In the genomic region with DNA sequence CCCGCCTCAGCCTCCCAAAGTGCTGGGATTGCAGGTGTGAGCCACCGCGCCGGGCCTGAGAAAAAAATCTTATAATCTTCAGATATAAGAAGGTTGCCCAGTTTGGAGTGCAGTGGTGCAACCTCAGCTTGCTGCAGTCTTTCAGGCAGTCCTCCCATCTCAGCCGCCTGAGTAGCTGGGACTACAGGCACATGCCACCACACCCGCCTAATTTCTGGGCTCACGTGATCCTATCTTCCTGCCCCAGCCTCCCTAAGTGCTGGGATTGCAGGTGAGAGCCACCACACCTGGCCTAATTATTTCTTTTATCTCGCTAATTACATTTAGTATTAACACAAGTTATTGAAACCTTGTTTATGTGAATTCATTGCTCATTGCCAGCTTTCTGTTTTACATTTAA, we compare ENCODE assay signal across 1 cellular context.
A peak's percentile ranks its signal among the peaks of the same experiment; 100 is the strongest.
TF ChIP-seq lines count a peak whose summit lies in the region.

No MANE protein-coding gene starts in this region.

TF ChIP-seq in K562, 482 proteins besides CTCF, POLR2A, EP300 and RAD21:
- TF ChIP-seq, protein P1, sequence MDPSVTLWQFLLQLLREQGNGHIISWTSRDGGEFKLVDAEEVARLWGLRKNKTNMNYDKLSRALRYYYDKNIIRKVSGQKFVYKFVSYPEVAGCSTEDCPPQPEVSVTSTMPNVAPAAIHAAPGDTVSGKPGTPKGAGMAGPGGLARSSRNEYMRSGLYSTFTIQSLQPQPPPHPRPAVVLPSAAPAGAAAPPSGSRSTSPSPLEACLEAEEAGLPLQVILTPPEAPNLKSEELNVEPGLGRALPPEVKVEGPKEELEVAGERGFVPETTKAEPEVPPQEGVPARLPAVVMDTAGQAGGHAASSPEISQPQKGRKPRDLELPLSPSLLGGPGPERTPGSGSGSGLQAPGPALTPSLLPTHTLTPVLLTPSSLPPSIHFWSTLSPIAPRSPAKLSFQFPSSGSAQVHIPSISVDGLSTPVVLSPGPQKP (CRISPR knock-in tag; IDR thresholded peaks at IDR 0.05) = no peak
- TF ChIP-seq, protein P2, sequence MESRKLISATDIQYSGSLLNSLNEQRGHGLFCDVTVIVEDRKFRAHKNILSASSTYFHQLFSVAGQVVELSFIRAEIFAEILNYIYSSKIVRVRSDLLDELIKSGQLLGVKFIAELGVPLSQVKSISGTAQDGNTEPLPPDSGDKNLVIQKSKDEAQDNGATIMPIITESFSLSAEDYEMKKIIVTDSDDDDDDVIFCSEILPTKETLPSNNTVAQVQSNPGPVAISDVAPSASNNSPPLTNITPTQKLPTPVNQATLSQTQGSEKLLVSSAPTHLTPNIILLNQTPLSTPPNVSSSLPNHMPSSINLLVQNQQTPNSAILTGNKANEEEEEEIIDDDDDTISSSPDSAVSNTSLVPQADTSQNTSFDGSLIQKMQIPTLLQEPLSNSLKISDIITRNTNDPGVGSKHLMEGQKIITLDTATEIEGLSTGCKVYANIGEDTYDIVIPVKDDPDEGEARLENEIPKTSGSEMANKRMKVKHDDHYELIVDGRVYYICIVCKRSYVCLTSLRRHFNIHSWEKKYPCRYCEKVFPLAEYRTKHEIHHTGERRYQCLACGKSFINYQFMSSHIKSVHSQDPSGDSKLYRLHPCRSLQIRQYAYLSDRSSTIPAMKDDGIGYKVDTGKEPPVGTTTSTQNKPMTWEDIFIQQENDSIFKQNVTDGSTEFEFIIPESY (CRISPR knock-in tag; IDR thresholded peaks at IDR 0.05) = peak; percentile 68; the same call in 1 of the 2 replicates
- no peak for TF ChIP-seq NFXL1 (CRISPR knock-in tag; IDR thresholded peaks at IDR 0.05)
- TF ChIP-seq, protein P3, sequence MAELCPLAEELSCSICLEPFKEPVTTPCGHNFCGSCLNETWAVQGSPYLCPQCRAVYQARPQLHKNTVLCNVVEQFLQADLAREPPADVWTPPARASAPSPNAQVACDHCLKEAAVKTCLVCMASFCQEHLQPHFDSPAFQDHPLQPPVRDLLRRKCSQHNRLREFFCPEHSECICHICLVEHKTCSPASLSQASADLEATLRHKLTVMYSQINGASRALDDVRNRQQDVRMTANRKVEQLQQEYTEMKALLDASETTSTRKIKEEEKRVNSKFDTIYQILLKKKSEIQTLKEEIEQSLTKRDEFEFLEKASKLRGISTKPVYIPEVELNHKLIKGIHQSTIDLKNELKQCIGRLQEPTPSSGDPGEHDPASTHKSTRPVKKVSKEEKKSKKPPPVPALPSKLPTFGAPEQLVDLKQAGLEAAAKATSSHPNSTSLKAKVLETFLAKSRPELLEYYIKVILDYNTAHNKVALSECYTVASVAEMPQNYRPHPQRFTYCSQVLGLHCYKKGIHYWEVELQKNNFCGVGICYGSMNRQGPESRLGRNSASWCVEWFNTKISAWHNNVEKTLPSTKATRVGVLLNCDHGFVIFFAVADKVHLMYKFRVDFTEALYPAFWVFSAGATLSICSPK (IDR thresholded peaks at IDR 0.05; ENCODE audit: borderline replicate concordance) = no peak
- no peak for TF ChIP-seq PCBP2 (IDR thresholded peaks at IDR 0.05; ENCODE audit: low read depth, low read length, poor library complexity, severe bottlenecking)
